In the genomic region with DNA sequence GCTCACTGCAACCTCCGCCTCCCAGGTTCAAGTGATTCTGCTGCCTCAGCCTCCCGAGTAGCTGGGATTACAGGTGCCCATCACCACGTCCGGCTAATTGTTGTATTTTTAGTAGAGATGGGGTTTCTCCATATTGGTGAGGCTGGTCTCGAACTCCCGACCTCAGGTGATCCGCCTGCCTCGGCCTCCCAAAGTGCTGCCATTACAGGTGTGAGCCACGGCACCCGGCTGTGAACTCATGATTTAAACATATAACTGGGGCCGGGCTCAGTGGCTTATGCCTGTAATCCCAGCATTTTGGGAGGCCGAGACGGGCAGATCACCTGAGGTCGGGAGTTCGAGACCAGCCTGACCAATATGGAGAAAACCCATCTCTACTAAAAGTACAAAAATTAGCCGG, we compare ENCODE assay signal across 7 cellular contexts. TPM values are rescaled to one million over a fixed set of nuclear protein-coding genes. Genes with fewer than 3 reads are reported as not detected.
DNase-seq lines count a peak whose midpoint lies in the region; ATAC-seq, FAIRE-seq and TF ChIP-seq lines count a peak whose summit lies in the region.
"Not testable (repeated sequence)": the region's sequence is repeated elsewhere in the genome, so short reads cannot be mapped to it uniquely, and the experiment has no call there.

No MANE protein-coding gene starts in this region.

- H3K4me3 Mint-ChIP-seq in CD4-positive, alpha-beta T cell: peak overlapping the region; percentile 70
- peak overlapping the region; percentile 35 for H3K4me3 Mint-ChIP-seq in activated naive CD4-positive, alpha-beta T cell treated with anti-CD3 and anti-CD28 coated beads, Interleukin-2, amount 10 ng/mL, durations not matched to agents 7 days and 5 days
- H3K4me3 Mint-ChIP-seq in astrocyte (ENCODE audit: unreplicated experiment): peak overlapping the region; percentile 20
- H3K4me3 Mint-ChIP-seq in naive thymus-derived CD8-positive, alpha-beta T cell: peak overlapping the region in 8 of 10 donors; percentile 18 to 69 (median 45)

- intact Hi-C loops in CD4-positive, alpha-beta T cell (cut with DNase I, micrococcal nuclease): loop anchor here (2.0 to 5.0 kb wide), 4 partner anchors 45 to 842 kb away; a partner anchor contains a TSS
- intact Hi-C loops in spleen (cut with DNase I; ENCODE audit: low total_unique reads): loop anchor here (10.0 kb wide), 1 partner anchor 45 kb away; a partner anchor contains a TSS

- H3K4me3 ChIP-seq in astrocyte (ENCODE audit: insufficient read depth, low read depth, low read length); spleen: not testable (repeated sequence)

- DNase-seq in CD4-positive, alpha-beta T cell; RWPE1 (ENCODE audit: low spot score); activated naive CD4-positive, alpha-beta T cell treated with anti-CD3 and anti-CD28 coated beads, Interleukin-2, amount 10 ng/mL, durations not matched to agents 7 days and 5 days; astrocyte (ENCODE audit: low read depth); naive thymus-derived CD8-positive, alpha-beta T cell: not testable (repeated sequence)
- peak; percentile 44 for DNase-seq in left lobe of liver (ENCODE audit: low spot score)
- DNase-seq in spleen: peak; percentile 75

- H2AFZ ChIP-seq in astrocyte (ENCODE audit: low read depth, low read length): not testable (repeated sequence)

- H3K36me3 ChIP-seq in astrocyte (ENCODE audit: insufficient read depth, low read length); spleen: not testable (repeated sequence)

- H3K9me3 ChIP-seq in CD4-positive, alpha-beta T cell (ENCODE audit: control insufficient read depth, low read length); astrocyte (ENCODE audit: insufficient read depth, low read depth, low read length); spleen: not testable (repeated sequence)

- not testable (repeated sequence) for ATAC-seq in CD4-positive, alpha-beta T cell (ENCODE audit: poor library complexity); left lobe of liver; naive thymus-derived CD8-positive, alpha-beta T cell

- H3K27me3 Mint-ChIP-seq in CD4-positive, alpha-beta T cell; activated naive CD4-positive, alpha-beta T cell treated with anti-CD3 and anti-CD28 coated beads, Interleukin-2, amount 10 ng/mL, durations not matched to agents 7 days and 5 days; astrocyte (ENCODE audit: low read depth, unreplicated experiment); naive thymus-derived CD8-positive, alpha-beta T cell: not testable (repeated sequence)

- POLR2A ChIA-PET in CD4-positive, alpha-beta T cell (lab: Charles Lee); RWPE1 (lab: Yijun Ruan, JAX; ENCODE audit: low non-redundant PET): not testable (repeated sequence)
- POLR2A ChIA-PET in naive thymus-derived CD8-positive, alpha-beta T cell (lab: Charles Lee): interaction anchor here (0.7 kb wide), 1 partner anchor 47 kb away, joined by 4 read pairs; no protein-coding TSS in a partner anchor

- CTCF ChIA-PET in CD4-positive, alpha-beta T cell (lab: Charles Lee): interaction anchor here (2.0 kb wide), 1 partner anchor 45 kb away, joined by 8 read pairs; a partner anchor contains a TSS
- CTCF ChIA-PET in RWPE1 (lab: Yijun Ruan, JAX): not testable (repeated sequence)
- CTCF ChIA-PET in activated naive CD4-positive, alpha-beta T cell treated with anti-CD3 and anti-CD28 coated beads, Interleukin-2, amount 10 ng/mL, durations not matched to agents 7 days and 5 days (lab: Charles Lee): interaction anchor here (4.9 kb wide), 1 partner anchor 24 kb away, joined by 23 read pairs; no protein-coding TSS in a partner anchor

- not testable (repeated sequence) for H3K27me3 ChIP-seq in CD4-positive, alpha-beta T cell (ENCODE audit: control insufficient read depth, insufficient read depth, low read length); astrocyte (ENCODE audit: insufficient read depth, low read length); spleen (replicated peaks in 1 of 7)

- H3K36me3 Mint-ChIP-seq in CD4-positive, alpha-beta T cell (ENCODE audit: low read depth): peaks cover 15% of the 10 kb centered on the region
- not testable (repeated sequence) for H3K36me3 Mint-ChIP-seq in activated naive CD4-positive, alpha-beta T cell treated with anti-CD3 and anti-CD28 coated beads, Interleukin-2, amount 10 ng/mL, durations not matched to agents 7 days and 5 days; astrocyte (ENCODE audit: low read depth, unreplicated experiment); naive thymus-derived CD8-positive, alpha-beta T cell

- H3K4me1 ChIP-seq in astrocyte (ENCODE audit: insufficient read depth, low read length) (peaks cover 14% of the 10 kb centered on the region), spleen (peaks cover 15 to 29% (median 25%) of the 10 kb centered on the region in 6 donors)

- TF ChIP-seq CTCF in CD4-positive, alpha-beta T cell (IDR thresholded peaks at IDR 0.05); RWPE1 (conservative IDR thresholded peaks at IDR 0.05; ENCODE audit: low read depth); astrocyte (IDR thresholded peaks at IDR 0.05; ENCODE audit: insufficient read depth, low read depth, low read length); spleen (IDR thresholded peaks at IDR 0.05 in 8 of 11, conservative IDR thresholded peaks at IDR 0.05 in 3 of 11): not testable (repeated sequence)

- TF ChIP-seq POLR2A in spleen (IDR thresholded peaks at IDR 0.05): not testable (repeated sequence)

- 95 to 98% (median 97%) methylated on average over 16 of the region's 16 CpGs for WGBS in spleen, 5 donors

- not testable (repeated sequence) for FAIRE-seq in astrocyte (lab: Jason Lieb, UNC)

- H3K27ac ChIP-seq in CD4-positive, alpha-beta T cell (ENCODE audit: low read depth, low read length); astrocyte (ENCODE audit: low read depth, low read length); spleen: not testable (repeated sequence)
- peak overlapping the region; percentile 31; the same call in 1 of the 2 replicates for H3K27ac ChIP-seq in RWPE1

- peaks cover 22% of the 10 kb centered on the region for H3K4me1 Mint-ChIP-seq in CD4-positive, alpha-beta T cell (ENCODE audit: low read depth)
- H3K4me1 Mint-ChIP-seq in activated naive CD4-positive, alpha-beta T cell treated with anti-CD3 and anti-CD28 coated beads, Interleukin-2, amount 10 ng/mL, durations not matched to agents 7 days and 5 days: peaks cover 18% of the 10 kb centered on the region
- H3K4me1 Mint-ChIP-seq in astrocyte (ENCODE audit: low read depth, unreplicated experiment): not testable (repeated sequence)
- H3K4me1 Mint-ChIP-seq in naive thymus-derived CD8-positive, alpha-beta T cell: peaks cover 15 to 23% (median 20%) of the 10 kb centered on the region in 4 donors

- H3K9me3 Mint-ChIP-seq in CD4-positive, alpha-beta T cell; activated naive CD4-positive, alpha-beta T cell treated with anti-CD3 and anti-CD28 coated beads, Interleukin-2, amount 10 ng/mL, durations not matched to agents 7 days and 5 days; astrocyte (ENCODE audit: unreplicated experiment); naive thymus-derived CD8-positive, alpha-beta T cell: not testable (repeated sequence)

- H3K4me2 ChIP-seq in astrocyte (ENCODE audit: low read length): not testable (repeated sequence)

- peak overlapping the region; percentile 42 for H3K27ac Mint-ChIP-seq in CD4-positive, alpha-beta T cell
- peak overlapping the region; percentile 28 for H3K27ac Mint-ChIP-seq in activated naive CD4-positive, alpha-beta T cell treated with anti-CD3 and anti-CD28 coated beads, Interleukin-2, amount 10 ng/mL, durations not matched to agents 7 days and 5 days
- H3K27ac Mint-ChIP-seq in astrocyte (ENCODE audit: unreplicated experiment): not testable (repeated sequence)
- H3K27ac Mint-ChIP-seq in naive thymus-derived CD8-positive, alpha-beta T cell: peak overlapping the region in 3 of 10 donors; percentile 28 to 91 (median 79)

- H3K79me2 ChIP-seq in astrocyte (ENCODE audit: insufficient read depth, low read length): not testable (repeated sequence)

- H4K20me1 ChIP-seq in astrocyte (ENCODE audit: insufficient read depth, low read length): not testable (repeated sequence)

- H3K9ac ChIP-seq in astrocyte (ENCODE audit: low read length): not testable (repeated sequence)

RNA-seq across cellular contexts. Expression of a gene that starts 1.2 kb away (rescaled TPM):
- total RNA-seq in CD4-positive, alpha-beta T cell: 10 to 100 TPM; 23.2 to 28.6 TPM
- total RNA-seq in astrocyte (14.3 and 15.9 TPM in 2 replicates), left lobe of liver (38.8 TPM), spleen (10 to 100 TPM; 16.6 to 31.9 (median 23.5) TPM)
- total RNA-seq in naive thymus-derived CD8-positive, alpha-beta T cell: 10 to 100 TPM; 22.0 to 25.8 TPM
- polyA plus RNA-seq in naive thymus-derived CD8-positive, alpha-beta T cell: 1 to 10 TPM; 1.2 to 1.9 (median 1.8) TPM
- polyA plus RNA-seq in spleen: 10 to 100 TPM in 1 of 3 donors, 1 to 10 TPM in 2; 5.9 to 14.8 (median 6.7) TPM

RNA-seq across cellular contexts. Expression of a gene that starts 45.4 kb away (rescaled TPM):
- 10 to 100 TPM; 52.8 to 57.0 TPM for total RNA-seq in CD4-positive, alpha-beta T cell
- total RNA-seq in astrocyte: 23.9 and 24.9 TPM in 2 replicates
- 28.3 TPM for total RNA-seq in left lobe of liver
- 10 to 100 TPM; 45.8 to 48.9 TPM for total RNA-seq in naive thymus-derived CD8-positive, alpha-beta T cell
- polyA plus RNA-seq in naive thymus-derived CD8-positive, alpha-beta T cell: 10 to 100 TPM; 22.2 to 29.9 (median 27.4) TPM
- 10 to 100 TPM; 29.2 to 99.2 (median 38.2) TPM for total RNA-seq in spleen
- polyA plus RNA-seq in spleen: 10 to 100 TPM; 12.3 to 15.1 (median 12.8) TPM

Comparison
In these comparisons a context has a peak if more than half of its experiments do, and no peak if none do; other contexts are left out.
1. H3K4me3 Mint-ChIP-seq: peak in every context shown above with its lines; median percentile 70 in CD4-positive, alpha-beta T cell; 45 in naive thymus-derived CD8-positive, alpha-beta T cell; 35 in activated naive CD4-positive, alpha-beta T cell treated with anti-CD3 and anti-CD28 coated beads, Interleukin-2, amount 10 ng/mL, durations not matched to agents 7 days and 5 days; 20 in astrocyte.